13 cellular contexts compared by ENCODE assay signal in genomic region chrX:13283968-13284914, GRCh38. TPM values are rescaled to one million over a fixed set of nuclear protein-coding genes. Genes with fewer than 3 reads are reported as not detected.
DNase-seq lines count a peak whose midpoint lies in the region; ATAC-seq and TF ChIP-seq lines count a peak whose summit lies in the region.
"Had no signal": no experiment of that assay in that cellular context is flagged by ENCODE, and none has a peak within 500 bp of the region (broad histone marks: within the 10 kb centered on the region; RNA-seq: fewer than 3 reads in every experiment).

No MANE protein-coding gene starts in this region.

- intact Hi-C loops in activated T-helper 1 cell treated with anti-CD3 and anti-CD28 coated beads, Interleukin-12 subunit alpha, Interleukin-12 subunit beta, Interleukin-2, Interleukin-4 antibody, amounts not matched to agents 30 ng/mL and 10 ng/mL and 1 ng/mL, durations not matched to agents 14 hours and 24 hours and 36 hours (cut with micrococcal nuclease): no loop called here

- DNase-seq in COLO829 (ENCODE audit: low spot score) (peak; percentile 16), NCI-H146 treated with DMSO at 0.1 percent for 48 hours (lab: John Stamatoyannopoulos, UW; ENCODE audit: unreplicated experiment) (peak; percentile 81), dermis blood vessel endothelial cell (peak; percentile 80), NCI-H1694 (lab: John Stamatoyannopoulos, UW) (no peak)
- DNase-seq in activated T-helper 1 cell treated with anti-CD3 and anti-CD28 coated beads, Interleukin-12 subunit alpha, Interleukin-12 subunit beta, Interleukin-2, Interleukin-4 antibody, amounts not matched to agents 30 ng/mL and 10 ng/mL and 1 ng/mL, durations not matched to agents 14 hours and 24 hours and 36 hours (ENCODE audit: low spot score): no peak
- DNase-seq: activated CD4-positive, alpha-beta memory T cell treated with anti-CD3 and anti-CD28 coated beads for 36 hours; cerebellar nuclear complex; DND-41; stimulated activated CD4-positive, alpha-beta T cell treated with anti-CD3 and anti-CD28 coated beads, Interleukin-4, amount 100 ng/mL, for 1 hour had no signal

- H3K4me1 Mint-ChIP-seq in nephron: peaks cover 44% of the 10 kb centered on the region
- no peaks in the 10 kb centered on the region for H3K4me1 Mint-ChIP-seq in activated T-helper 1 cell treated with anti-CD3 and anti-CD28 coated beads, Interleukin-12 subunit alpha, Interleukin-12 subunit beta, Interleukin-2, Interleukin-4 antibody, amounts not matched to agents 30 ng/mL and 10 ng/mL and 1 ng/mL, durations not matched to agents 14 hours and 24 hours and 36 hours (ENCODE audit: low read depth)

- no peaks in the 10 kb centered on the region for H3K27me3 Mint-ChIP-seq in nephron (ENCODE audit: low read depth)
- peaks cover 2% of the 10 kb centered on the region for H3K27me3 Mint-ChIP-seq in activated T-helper 1 cell treated with anti-CD3 and anti-CD28 coated beads, Interleukin-12 subunit alpha, Interleukin-12 subunit beta, Interleukin-2, Interleukin-4 antibody, amounts not matched to agents 30 ng/mL and 10 ng/mL and 1 ng/mL, durations not matched to agents 14 hours and 24 hours and 36 hours (ENCODE audit: insufficient read depth)
- H3K27me3 Mint-ChIP-seq: activated CD4-positive, alpha-beta memory T cell treated with anti-CD3 and anti-CD28 coated beads for 36 hours had no signal

- ATAC-seq in HG03139 (IDR thresholded peaks at IDR 0.05; ENCODE audit: unreplicated experiment): no peak
- no peak for ATAC-seq in HG03108 (IDR thresholded peaks at IDR 0.05; ENCODE audit: unreplicated experiment)

- no peak for TF ChIP-seq CTCF in nephron (IDR thresholded peaks at IDR 0.05; ENCODE audit: unreplicated experiment in 3 of 3)

- no peak overlapping the region for H3K4me3 Mint-ChIP-seq in nephron
- H3K4me3 Mint-ChIP-seq in activated T-helper 1 cell treated with anti-CD3 and anti-CD28 coated beads, Interleukin-12 subunit alpha, Interleukin-12 subunit beta, Interleukin-2, Interleukin-4 antibody, amounts not matched to agents 30 ng/mL and 10 ng/mL and 1 ng/mL, durations not matched to agents 14 hours and 24 hours and 36 hours: no peak overlapping the region
- H3K4me3 Mint-ChIP-seq: activated CD4-positive, alpha-beta memory T cell treated with anti-CD3 and anti-CD28 coated beads for 36 hours had no signal

- H3K9me3 Mint-ChIP-seq in nephron: peaks cover 17% of the 10 kb centered on the region
- peaks cover 5% of the 10 kb centered on the region for H3K9me3 Mint-ChIP-seq in activated T-helper 1 cell treated with anti-CD3 and anti-CD28 coated beads, Interleukin-12 subunit alpha, Interleukin-12 subunit beta, Interleukin-2, Interleukin-4 antibody, amounts not matched to agents 30 ng/mL and 10 ng/mL and 1 ng/mL, durations not matched to agents 14 hours and 24 hours and 36 hours

- peak overlapping the region; percentile 53 to 69 (median 68) for H3K27ac Mint-ChIP-seq in nephron
- H3K27ac Mint-ChIP-seq in activated T-helper 1 cell treated with anti-CD3 and anti-CD28 coated beads, Interleukin-12 subunit alpha, Interleukin-12 subunit beta, Interleukin-2, Interleukin-4 antibody, amounts not matched to agents 30 ng/mL and 10 ng/mL and 1 ng/mL, durations not matched to agents 14 hours and 24 hours and 36 hours: no peak overlapping the region
- H3K27ac Mint-ChIP-seq: activated CD4-positive, alpha-beta memory T cell treated with anti-CD3 and anti-CD28 coated beads for 36 hours had no signal

- peaks cover 5% of the 10 kb centered on the region for H3K36me3 Mint-ChIP-seq in nephron (ENCODE audit: low read depth)
- H3K36me3 Mint-ChIP-seq in activated T-helper 1 cell treated with anti-CD3 and anti-CD28 coated beads, Interleukin-12 subunit alpha, Interleukin-12 subunit beta, Interleukin-2, Interleukin-4 antibody, amounts not matched to agents 30 ng/mL and 10 ng/mL and 1 ng/mL, durations not matched to agents 14 hours and 24 hours and 36 hours (ENCODE audit: low read depth): no peaks in the 10 kb centered on the region
- H3K36me3 Mint-ChIP-seq: activated CD4-positive, alpha-beta memory T cell treated with anti-CD3 and anti-CD28 coated beads for 36 hours had no signal

RNA-seq across cellular contexts. Expression of gene ATXN3L, which starts 35.6 kb away (rescaled TPM):
- not detected in 2 replicates for total RNA-seq in dermis blood vessel endothelial cell
- total RNA-seq in activated T-helper 1 cell treated with anti-CD3 and anti-CD28 coated beads, Interleukin-12 subunit alpha, Interleukin-12 subunit beta, Interleukin-2, Interleukin-4 antibody, amounts not matched to agents 30 ng/mL and 10 ng/mL and 1 ng/mL, durations not matched to agents 14 hours and 24 hours and 36 hours: not detected in 2 replicates
- total RNA-seq: activated CD4-positive, alpha-beta memory T cell treated with anti-CD3 and anti-CD28 coated beads for 36 hours; lower leg skin had no signal

Comparison
In these comparisons a context has a peak if more than half of its experiments do, and no peak if none do; other contexts are left out.
1. DNase-seq: peak in COLO829 (single experiment), NCI-H146 treated with DMSO at 0.1 percent for 48 hours (single experiment) and dermis blood vessel endothelial cell (single experiment); none in activated T-helper 1 cell treated with anti-CD3 and anti-CD28 coated beads, Interleukin-12 subunit alpha, Interleukin-12 subunit beta, Interleukin-2, Interleukin-4 antibody, amounts not matched to agents 30 ng/mL and 10 ng/mL and 1 ng/mL, durations not matched to agents 14 hours and 24 hours and 36 hours (single experiment) and NCI-H1694 (single experiment).